In the genomic region with DNA sequence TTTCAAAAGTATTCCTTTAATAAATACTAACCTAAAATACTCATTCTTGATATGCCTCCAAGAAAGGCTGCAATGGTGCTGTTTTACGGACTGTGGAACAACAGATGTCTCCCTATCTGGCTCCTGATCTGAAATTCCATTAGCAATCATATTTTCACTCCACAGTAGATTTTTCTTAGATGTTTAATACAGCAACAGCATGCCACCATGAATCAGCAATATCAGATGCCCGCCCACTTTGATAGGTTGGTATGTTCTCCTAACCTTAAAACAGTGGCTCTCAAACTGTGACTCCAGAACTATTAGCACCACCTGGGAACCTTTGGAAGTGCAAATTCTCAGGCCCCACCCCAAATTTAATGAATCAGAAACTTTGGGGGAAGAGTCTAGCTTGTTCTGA, we compare ENCODE assay signal across 11 cellular contexts.
DNase-seq lines count a peak whose midpoint lies in the region; ATAC-seq and TF ChIP-seq lines count a peak whose summit lies in the region.
"Had no signal": no experiment of that assay in that cellular context is flagged by ENCODE, and none has a peak within 500 bp of the region (broad histone marks: within the 10 kb centered on the region; RNA-seq: fewer than 3 reads in every experiment).

No MANE protein-coding gene starts in this region.

- H3K79me2 ChIP-seq in ACC112 (ENCODE audit: control insufficient read depth, insufficient read depth, low read length, unreplicated experiment) = peaks cover 4% of the 10 kb centered on the region

- intact Hi-C loops in activated CD4-positive, alpha-beta T cell treated with anti-CD3 and anti-CD28 coated beads for 36 hours (cut with DNase I, micrococcal nuclease) = no loop called here

- H3K27me3 ChIP-seq in ACC112 (ENCODE audit: insufficient read depth, low read length) = no peaks in the 10 kb centered on the region
- H3K27me3 ChIP-seq: testis had no signal

- H3K9me3 Mint-ChIP-seq in effector memory CD8-positive, alpha-beta T cell = no peaks in the 10 kb centered on the region
- H3K9me3 Mint-ChIP-seq in activated CD4-positive, alpha-beta T cell treated with anti-CD3 and anti-CD28 coated beads for 36 hours (ENCODE audit: low read depth) = no peaks in the 10 kb centered on the region

- no peak overlapping the region for H3K4me3 ChIP-seq in ACC112 (ENCODE audit: low read depth, low read length)
- H3K4me3 ChIP-seq: testis had no signal

- H2AFZ ChIP-seq in ACC112 (ENCODE audit: low read length, unreplicated experiment) = no peak overlapping the region

- peaks cover 33 to 66% of the 10 kb centered on the region in 2 donors for H3K4me1 Mint-ChIP-seq in effector memory CD8-positive, alpha-beta T cell (ENCODE audit: low read depth in 2 of 2)
- peaks cover 76% of the 10 kb centered on the region for H3K4me1 Mint-ChIP-seq in activated CD4-positive, alpha-beta T cell treated with anti-CD3 and anti-CD28 coated beads for 36 hours

- H3K36me3 ChIP-seq in ACC112 (ENCODE audit: insufficient read depth, low read length) = no peaks in the 10 kb centered on the region

- CTCF ChIA-PET in activated CD4-positive, alpha-beta T cell treated with anti-CD3 and anti-CD28 coated beads for 36 hours (lab: Charles Lee) = interaction anchor here (0.6 to 1.1 kb wide), 3 partner anchors 14 to 639 kb away, joined by 3 read pairs; no protein-coding TSS in a partner anchor

- peak overlapping the region; percentile 42 for H3K27ac ChIP-seq in ACC112 (ENCODE audit: low read depth, low read length)
- H3K27ac ChIP-seq: testis had no signal

- peak; percentile 92 for DNase-seq in EH (ENCODE audit: low read depth)
- DNase-seq in fibroblast of the conjunctiva (ENCODE audit: low read depth) = peak; percentile 28
- DNase-seq in left lobe of liver (ENCODE audit: low spot score) = no peak
- DNase-seq in effector memory CD8-positive, alpha-beta T cell = no peak
- no peak for DNase-seq in activated CD4-positive, alpha-beta T cell treated with anti-CD3 and anti-CD28 coated beads for 36 hours
- DNase-seq: activated T-cell treated with anti-CD3 and anti-CD28 coated beads, Interleukin-2, amount 50 U/mL, for 4 hours; stimulated activated CD4-positive, alpha-beta T cell treated with anti-CD3 and anti-CD28 coated beads, Interleukin-4, amount 100 ng/mL, for 4 hours; testis had no signal

- peak; percentile 85 for ATAC-seq in SK-N-SH treated with all-trans-retinoic acid at 6 μM for 48 hours
- no peak for ATAC-seq in GM21367 (IDR thresholded peaks at IDR 0.05; ENCODE audit: unreplicated experiment)
- ATAC-seq in left lobe of liver = no peak
- ATAC-seq in effector memory CD8-positive, alpha-beta T cell (replicated peaks) = no peak
- ATAC-seq in activated CD4-positive, alpha-beta T cell treated with anti-CD3 and anti-CD28 coated beads for 36 hours = no peak
- ATAC-seq: activated T-cell treated with anti-CD3 and anti-CD28 coated beads, Interleukin-2, amount 50 U/mL, for 4 hours had no signal

- H3K27ac Mint-ChIP-seq in effector memory CD8-positive, alpha-beta T cell = no peak overlapping the region
- no peak overlapping the region for H3K27ac Mint-ChIP-seq in activated CD4-positive, alpha-beta T cell treated with anti-CD3 and anti-CD28 coated beads for 36 hours

- H3K4me3 Mint-ChIP-seq in effector memory CD8-positive, alpha-beta T cell = no peak overlapping the region
- H3K4me3 Mint-ChIP-seq in activated CD4-positive, alpha-beta T cell treated with anti-CD3 and anti-CD28 coated beads for 36 hours = no peak overlapping the region
- H3K4me3 Mint-ChIP-seq: activated T-cell treated with anti-CD3 and anti-CD28 coated beads, Interleukin-2, amount 50 U/mL, for 4 hours had no signal

- H3K27me3 Mint-ChIP-seq in effector memory CD8-positive, alpha-beta T cell = no peaks in the 10 kb centered on the region
- no peaks in the 10 kb centered on the region for H3K27me3 Mint-ChIP-seq in activated CD4-positive, alpha-beta T cell treated with anti-CD3 and anti-CD28 coated beads for 36 hours

- H3K4me1 ChIP-seq in ACC112 (ENCODE audit: control insufficient read depth, insufficient read depth, low read length, unreplicated experiment) = peaks cover 30% of the 10 kb centered on the region
- H3K4me1 ChIP-seq: testis had no signal

- POLR2A ChIA-PET in activated CD4-positive, alpha-beta T cell treated with anti-CD3 and anti-CD28 coated beads for 36 hours (lab: Charles Lee) = no interaction called here

- peaks cover 2% of the 10 kb centered on the region for H3K36me3 Mint-ChIP-seq in effector memory CD8-positive, alpha-beta T cell (ENCODE audit: insufficient read depth)
- H3K36me3 Mint-ChIP-seq in activated CD4-positive, alpha-beta T cell treated with anti-CD3 and anti-CD28 coated beads for 36 hours (ENCODE audit: low read depth) = peaks cover 9% of the 10 kb centered on the region

TF ChIP-seq in SK-N-SH treated with all-trans-retinoic acid at 6 μM for 48 hours, 23 proteins besides CTCF, POLR2A, EP300 and RAD21:
- TF ChIP-seq, protein P1, sequence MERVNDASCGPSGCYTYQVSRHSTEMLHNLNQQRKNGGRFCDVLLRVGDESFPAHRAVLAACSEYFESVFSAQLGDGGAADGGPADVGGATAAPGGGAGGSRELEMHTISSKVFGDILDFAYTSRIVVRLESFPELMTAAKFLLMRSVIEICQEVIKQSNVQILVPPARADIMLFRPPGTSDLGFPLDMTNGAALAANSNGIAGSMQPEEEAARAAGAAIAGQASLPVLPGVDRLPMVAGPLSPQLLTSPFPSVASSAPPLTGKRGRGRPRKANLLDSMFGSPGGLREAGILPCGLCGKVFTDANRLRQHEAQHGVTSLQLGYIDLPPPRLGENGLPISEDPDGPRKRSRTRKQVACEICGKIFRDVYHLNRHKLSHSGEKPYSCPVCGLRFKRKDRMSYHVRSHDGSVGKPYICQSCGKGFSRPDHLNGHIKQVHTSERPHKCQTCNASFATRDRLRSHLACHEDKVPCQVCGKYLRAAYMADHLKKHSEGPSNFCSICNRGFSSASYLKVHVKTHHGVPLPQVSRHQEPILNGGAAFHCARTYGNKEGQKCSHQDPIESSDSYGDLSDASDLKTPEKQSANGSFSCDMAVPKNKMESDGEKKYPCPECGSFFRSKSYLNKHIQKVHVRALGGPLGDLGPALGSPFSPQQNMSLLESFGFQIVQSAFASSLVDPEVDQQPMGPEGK (CRISPR knock-in tag; IDR thresholded peaks at IDR 0.05; ENCODE audit: borderline replicate concordance) = no peak
- TF ChIP-seq ISL1 (CRISPR knock-in tag; IDR thresholded peaks at IDR 0.05) = peak; percentile 83

Comparison
In these comparisons a context has a peak if more than half of its experiments do, and no peak if none do; other contexts are left out.
1. DNase-seq: peak in EH (single experiment) and fibroblast of the conjunctiva (single experiment); none in left lobe of liver (single experiment), effector memory CD8-positive, alpha-beta T cell (0 of 3) and activated CD4-positive, alpha-beta T cell treated with anti-CD3 and anti-CD28 coated beads for 36 hours (single experiment).